In genomic region chr2:239318790-239319189, GRCh38 we compare ENCODE assay signal across 10 cellular contexts.
A peak's percentile ranks its signal among the peaks of the same experiment; 100 is the strongest.
DNase-seq lines count a peak whose midpoint lies in the region; ATAC-seq and TF ChIP-seq lines count a peak whose summit lies in the region.
"Had no signal": no experiment of that assay in that cellular context is flagged by ENCODE, and none has a peak within 500 bp of the region (broad histone marks: within the 10 kb centered on the region; RNA-seq: fewer than 3 reads in every experiment).

No MANE protein-coding gene starts in this region.

- intact Hi-C loops in activated CD4-positive, alpha-beta T cell treated with anti-CD3 and anti-CD28 coated beads for 36 hours (cut with DNase I, micrococcal nuclease) = no loop called here

- peaks cover 41% of the 10 kb centered on the region for H3K36me3 Mint-ChIP-seq in activated CD4-positive, alpha-beta T cell treated with anti-CD3 and anti-CD28 coated beads for 36 hours (ENCODE audit: low read depth)

- no peaks in the 10 kb centered on the region for H3K27me3 Mint-ChIP-seq in activated CD4-positive, alpha-beta T cell treated with anti-CD3 and anti-CD28 coated beads for 36 hours

- no peak for ATAC-seq in activated CD4-positive, alpha-beta T cell treated with anti-CD3 and anti-CD28 coated beads for 36 hours
- ATAC-seq in esophagus mucosa = no peak
- ATAC-seq: A549 had no signal

- H3K9me3 ChIP-seq in thymus (ENCODE audit: control insufficient read depth) = no peaks in the 10 kb centered on the region
- H3K9me3 ChIP-seq: A549 had no signal

- H3K9me3 Mint-ChIP-seq in activated CD4-positive, alpha-beta T cell treated with anti-CD3 and anti-CD28 coated beads for 36 hours (ENCODE audit: low read depth) = peaks cover 11% of the 10 kb centered on the region

- POLR2A ChIA-PET in activated CD4-positive, alpha-beta T cell treated with anti-CD3 and anti-CD28 coated beads for 36 hours (lab: Charles Lee) = interaction anchor here (0.6 kb wide), 1 partner anchor 1240 kb away, joined by 3 read pairs; no protein-coding TSS in a partner anchor

- 59% methylated on average over 5 of the region's 5 CpGs for WGBS in thymus

- H3K27me3 ChIP-seq in thymus (ENCODE audit: control insufficient read depth, insufficient read depth) = no peaks in the 10 kb centered on the region

- H3K36me3 ChIP-seq in thymus (ENCODE audit: control insufficient read depth, insufficient read depth) = no peaks in the 10 kb centered on the region

- no peak for TF ChIP-seq CTCF in astrocyte of the cerebellum (IDR thresholded peaks at IDR 0.05; ENCODE audit: low read depth, low read length, missing control alignments)

- in situ Hi-C loops in astrocyte of the cerebellum (cut with HindIII; ENCODE audit: low sequenced_read_pairs) = no loop called here

- DNase-seq in activated CD4-positive, alpha-beta T cell treated with anti-CD3 and anti-CD28 coated beads for 36 hours = no peak
- DNase-seq in activated CD4-positive, alpha-beta T cell treated with anti-CD3 and anti-CD28 coated beads, Interleukin-2, amount 50 U/mL, for 1 hour = no peak
- no peak for DNase-seq in astrocyte of the cerebellum (ENCODE audit: low read depth)
- peak; percentile 67 for DNase-seq in medulla oblongata (ENCODE audit: extremely low spot score)
- DNase-seq in HK-2 (ENCODE audit: unreplicated experiment) = no peak
- no peak for DNase-seq in activated CD4-positive, CD25-positive, alpha-beta regulatory T cell treated with anti-CD3 and anti-CD28 coated beads, Interleukin-2, amount 50 U/mL, for 72 hours

- H3K4me1 ChIP-seq in thymus (ENCODE audit: control insufficient read depth, insufficient read depth, low read length) = peaks cover 39% of the 10 kb centered on the region

- peak overlapping the region; percentile 79 for H3K27ac Mint-ChIP-seq in activated CD4-positive, alpha-beta T cell treated with anti-CD3 and anti-CD28 coated beads for 36 hours

- H3K4me1 Mint-ChIP-seq in activated CD4-positive, alpha-beta T cell treated with anti-CD3 and anti-CD28 coated beads for 36 hours = peaks cover 70% of the 10 kb centered on the region

- CTCF ChIA-PET in activated CD4-positive, alpha-beta T cell treated with anti-CD3 and anti-CD28 coated beads for 36 hours (lab: Charles Lee) = interaction anchor here (1.0 kb wide), 1 partner anchor 14 kb away, joined by 3 read pairs; no protein-coding TSS in a partner anchor

- peak overlapping the region; percentile 67 for H3K27ac ChIP-seq in thymus (ENCODE audit: low read depth)
- H3K27ac ChIP-seq: A549, HL-60 had no signal

- H3K4me3 ChIP-seq in astrocyte of the cerebellum (ENCODE audit: low read depth, low read length) (peak overlapping the region; percentile 22), thymus (ENCODE audit: low read length) (peak overlapping the region; percentile 24)
- H3K4me3 ChIP-seq: A549 had no signal

- peak overlapping the region; percentile 47 for H3K4me3 Mint-ChIP-seq in activated CD4-positive, alpha-beta T cell treated with anti-CD3 and anti-CD28 coated beads for 36 hours
